ENCODE assay signal across 24 cellular contexts in the genomic region with DNA sequence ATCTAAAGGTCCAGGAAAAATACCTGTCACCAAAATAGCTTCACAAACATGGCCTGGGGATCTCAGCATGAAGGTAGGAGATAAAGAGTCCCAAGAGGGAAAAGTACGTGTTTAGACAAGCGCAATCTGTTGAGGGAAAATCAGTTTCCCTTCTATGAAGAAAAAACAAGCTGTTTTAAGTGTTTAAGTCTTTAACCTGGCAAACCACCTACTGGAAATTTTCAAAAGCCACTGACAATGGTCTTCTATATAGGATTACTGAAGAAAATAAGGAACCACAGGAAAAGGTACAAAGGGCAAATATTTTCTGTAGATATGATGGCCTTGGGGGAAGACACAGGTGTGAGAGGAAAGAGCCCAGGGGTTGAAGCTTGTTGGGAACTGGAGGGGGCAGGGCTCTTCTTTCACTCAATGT. TPM values are rescaled to one million over a fixed set of nuclear protein-coding genes. Genes with fewer than 3 reads are reported as not detected.
DNase-seq lines count a peak whose midpoint lies in the region; ATAC-seq lines count a peak whose summit lies in the region.
"Had no signal": no experiment of that assay in that cellular context is flagged by ENCODE, and none has a peak within 500 bp of the region (broad histone marks: within the 10 kb centered on the region; RNA-seq: fewer than 3 reads in every experiment).

No MANE protein-coding gene starts in this region.

- DNase-seq in activated naive CD8-positive, alpha-beta T cell treated with anti-CD3 and anti-CD28 coated beads for 36 hours, result no peak
- no peak for DNase-seq in activated naive CD8-positive, alpha-beta T cell treated with anti-CD3 and anti-CD28 coated beads, Interleukin-2, amount 50 U/mL, for 24 hours
- peak; percentile 61 for DNase-seq in NCI-H146 (lab: John Stamatoyannopoulos, UW)
- no peak for DNase-seq in left colon
- no peak for DNase-seq in stimulated activated effector memory CD8-positive, alpha-beta T cell treated with anti-CD3 and anti-CD28 coated beads, Interleukin-12 subunit alpha, Interleukin-12 subunit beta, amount 100 ng/mL, for 72 hours (ENCODE audit: low spot score in 2 of 2)
- no peak for DNase-seq in iPS-NIHi7 (ENCODE audit: extremely low spot score)
- DNase-seq in DMS79 treated with DMSO at 0.1 percent for 48 hours (lab: John Stamatoyannopoulos, UW), result no peak
- DNase-seq in activated T-cell treated with anti-CD3 and anti-CD28 coated beads, Interleukin-2, amount 50 U/mL, for 72 hours, result no peak
- DNase-seq: COR-L47, DMS 273 treated with DMSO at 0.1 percent for 48 hours, DND-41, H9, HFFc6, KBM-7, NCI-H1092, NCI-H1436, NCI-H2029, NCI-H2171, NCI-H345, NCI-H524, NCI-H82 had no signal

- no peaks in the 10 kb centered on the region for H3K27me3 Mint-ChIP-seq in activated naive CD8-positive, alpha-beta T cell treated with anti-CD3 and anti-CD28 coated beads for 36 hours
- no peaks in the 10 kb centered on the region for H3K27me3 Mint-ChIP-seq in activated naive CD8-positive, alpha-beta T cell treated with anti-CD3 and anti-CD28 coated beads, Interleukin-2, amount 50 U/mL, for 24 hours
- no peaks in the 10 kb centered on the region for H3K27me3 Mint-ChIP-seq in activated T-cell treated with anti-CD3 and anti-CD28 coated beads, Interleukin-2, amount 50 U/mL, for 72 hours (ENCODE audit: low read depth)

- peak overlapping the region; percentile 2 for H3K27ac Mint-ChIP-seq in activated naive CD8-positive, alpha-beta T cell treated with anti-CD3 and anti-CD28 coated beads for 36 hours
- no peak overlapping the region for H3K27ac Mint-ChIP-seq in activated naive CD8-positive, alpha-beta T cell treated with anti-CD3 and anti-CD28 coated beads, Interleukin-2, amount 50 U/mL, for 24 hours
- peak overlapping the region; percentile 0 for H3K27ac Mint-ChIP-seq in stimulated activated effector memory CD8-positive, alpha-beta T cell treated with anti-CD3 and anti-CD28 coated beads, Interleukin-12 subunit alpha, Interleukin-12 subunit beta, amount 100 ng/mL, for 72 hours
- H3K27ac Mint-ChIP-seq in activated T-cell treated with anti-CD3 and anti-CD28 coated beads, Interleukin-2, amount 50 U/mL, for 72 hours, result no peak overlapping the region
- H3K27ac Mint-ChIP-seq: H9, HFFc6 had no signal

- peaks cover 40% of the 10 kb centered on the region for H3K36me3 Mint-ChIP-seq in activated naive CD8-positive, alpha-beta T cell treated with anti-CD3 and anti-CD28 coated beads for 36 hours
- peaks cover 70% of the 10 kb centered on the region for H3K36me3 Mint-ChIP-seq in activated naive CD8-positive, alpha-beta T cell treated with anti-CD3 and anti-CD28 coated beads, Interleukin-2, amount 50 U/mL, for 24 hours (ENCODE audit: low read depth)
- peaks cover 88% of the 10 kb centered on the region for H3K36me3 Mint-ChIP-seq in stimulated activated effector memory CD8-positive, alpha-beta T cell treated with anti-CD3 and anti-CD28 coated beads, Interleukin-12 subunit alpha, Interleukin-12 subunit beta, amount 100 ng/mL, for 72 hours
- H3K36me3 Mint-ChIP-seq in activated T-cell treated with anti-CD3 and anti-CD28 coated beads, Interleukin-2, amount 50 U/mL, for 72 hours (ENCODE audit: insufficient read depth in 2 of 2), result peaks cover 11 to 27% of the 10 kb centered on the region in 2 donors

- no peak for ATAC-seq in activated naive CD8-positive, alpha-beta T cell treated with anti-CD3 and anti-CD28 coated beads, Interleukin-2, amount 50 U/mL, for 24 hours
- ATAC-seq in left colon, result peak; percentile 50
- ATAC-seq in stimulated activated effector memory CD8-positive, alpha-beta T cell treated with anti-CD3 and anti-CD28 coated beads, Interleukin-12 subunit alpha, Interleukin-12 subunit beta, amount 100 ng/mL, for 72 hours, result no peak
- ATAC-seq in activated T-cell treated with anti-CD3 and anti-CD28 coated beads, Interleukin-2, amount 50 U/mL, for 72 hours (replicated peaks in 1 of 2), result no peak
- ATAC-seq: GM12878, Panc1, SK-N-SH treated with all-trans-retinoic acid at 6 μM for 48 hours had no signal

- no peaks in the 10 kb centered on the region for H3K9me3 Mint-ChIP-seq in activated naive CD8-positive, alpha-beta T cell treated with anti-CD3 and anti-CD28 coated beads for 36 hours
- no peaks in the 10 kb centered on the region for H3K9me3 Mint-ChIP-seq in activated naive CD8-positive, alpha-beta T cell treated with anti-CD3 and anti-CD28 coated beads, Interleukin-2, amount 50 U/mL, for 24 hours
- H3K9me3 Mint-ChIP-seq in stimulated activated effector memory CD8-positive, alpha-beta T cell treated with anti-CD3 and anti-CD28 coated beads, Interleukin-12 subunit alpha, Interleukin-12 subunit beta, amount 100 ng/mL, for 72 hours, result no peaks in the 10 kb centered on the region
- no peaks in the 10 kb centered on the region for H3K9me3 Mint-ChIP-seq in activated T-cell treated with anti-CD3 and anti-CD28 coated beads, Interleukin-2, amount 50 U/mL, for 72 hours
- H3K9me3 Mint-ChIP-seq: H9, HFFc6 had no signal

- intact Hi-C loops in left colon (cut with DNase I, micrococcal nuclease), result no loop called here

- H3K4me3 Mint-ChIP-seq in activated naive CD8-positive, alpha-beta T cell treated with anti-CD3 and anti-CD28 coated beads for 36 hours, result no peak overlapping the region
- no peak overlapping the region for H3K4me3 Mint-ChIP-seq in activated naive CD8-positive, alpha-beta T cell treated with anti-CD3 and anti-CD28 coated beads, Interleukin-2, amount 50 U/mL, for 24 hours
- no peak overlapping the region for H3K4me3 Mint-ChIP-seq in stimulated activated effector memory CD8-positive, alpha-beta T cell treated with anti-CD3 and anti-CD28 coated beads, Interleukin-12 subunit alpha, Interleukin-12 subunit beta, amount 100 ng/mL, for 72 hours
- no peak overlapping the region for H3K4me3 Mint-ChIP-seq in activated T-cell treated with anti-CD3 and anti-CD28 coated beads, Interleukin-2, amount 50 U/mL, for 72 hours
- H3K4me3 Mint-ChIP-seq: H9, HFFc6 had no signal

- no peaks in the 10 kb centered on the region for H3K4me1 Mint-ChIP-seq in activated naive CD8-positive, alpha-beta T cell treated with anti-CD3 and anti-CD28 coated beads for 36 hours
- no peaks in the 10 kb centered on the region for H3K4me1 Mint-ChIP-seq in activated naive CD8-positive, alpha-beta T cell treated with anti-CD3 and anti-CD28 coated beads, Interleukin-2, amount 50 U/mL, for 24 hours
- no peaks in the 10 kb centered on the region for H3K4me1 Mint-ChIP-seq in stimulated activated effector memory CD8-positive, alpha-beta T cell treated with anti-CD3 and anti-CD28 coated beads, Interleukin-12 subunit alpha, Interleukin-12 subunit beta, amount 100 ng/mL, for 72 hours
- H3K4me1 Mint-ChIP-seq in activated T-cell treated with anti-CD3 and anti-CD28 coated beads, Interleukin-2, amount 50 U/mL, for 72 hours (ENCODE audit: low read depth), result no peaks in the 10 kb centered on the region

RNA-seq across cellular contexts. Expression of gene ALDH18A1, which starts 21.2 kb away (rescaled TPM):
- total RNA-seq in activated naive CD8-positive, alpha-beta T cell treated with anti-CD3 and anti-CD28 coated beads for 36 hours, result 100 to 1,000 TPM; 127 to 128 TPM
- 100 to 1,000 TPM; 123 to 177 TPM for total RNA-seq in left colon
- 10 to 100 TPM; 52.8 to 71.3 TPM for total RNA-seq in activated T-cell treated with anti-CD3 and anti-CD28 coated beads, Interleukin-2, amount 50 U/mL, for 72 hours

RNA-seq across cellular contexts. Expression of gene TCTN3, which starts 58.4 kb away (rescaled TPM):
- total RNA-seq in activated naive CD8-positive, alpha-beta T cell treated with anti-CD3 and anti-CD28 coated beads for 36 hours, result 10 to 100 TPM; 25.2 to 26.2 TPM
- 10 to 100 TPM; 26.6 to 29.6 TPM for total RNA-seq in left colon
- total RNA-seq in activated T-cell treated with anti-CD3 and anti-CD28 coated beads, Interleukin-2, amount 50 U/mL, for 72 hours, result 10 to 100 TPM; 18.6 to 37.6 TPM

Comparison
In these comparisons a context has a peak if more than half of its experiments do, and no peak if none do; other contexts are left out.
1. H3K27ac Mint-ChIP-seq: peak in activated naive CD8-positive, alpha-beta T cell treated with anti-CD3 and anti-CD28 coated beads for 36 hours (single experiment) and stimulated activated effector memory CD8-positive, alpha-beta T cell treated with anti-CD3 and anti-CD28 coated beads, Interleukin-12 subunit alpha, Interleukin-12 subunit beta, amount 100 ng/mL, for 72 hours (single experiment); none in activated naive CD8-positive, alpha-beta T cell treated with anti-CD3 and anti-CD28 coated beads, Interleukin-2, amount 50 U/mL, for 24 hours (single experiment) and activated T-cell treated with anti-CD3 and anti-CD28 coated beads, Interleukin-2, amount 50 U/mL, for 72 hours (single experiment).